20 cellular contexts compared by ENCODE assay signal in the genomic region with DNA sequence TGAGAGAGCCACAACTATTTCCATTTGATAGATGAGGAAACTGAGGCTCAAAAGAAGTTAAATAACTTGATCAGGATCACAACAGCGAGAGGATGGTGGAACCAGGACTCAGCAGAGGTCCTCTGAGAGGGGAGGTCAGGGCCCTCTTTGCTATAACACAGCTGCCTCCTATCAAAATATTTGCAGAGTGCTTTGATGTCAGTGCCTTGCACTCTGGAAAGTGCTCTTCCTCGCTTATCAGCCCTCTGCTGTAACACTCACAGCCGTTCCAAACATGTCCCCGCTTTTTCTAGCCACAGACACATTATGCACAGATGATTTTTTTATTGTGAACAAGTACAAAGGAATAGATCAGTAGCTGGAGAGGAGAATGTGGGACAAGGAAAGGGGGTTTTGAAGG.
"Had no signal": no experiment of that assay in that cellular context is flagged by ENCODE, and none has a peak within 500 bp of the region (broad histone marks: within the 10 kb centered on the region; RNA-seq: fewer than 3 reads in every experiment).

No MANE protein-coding gene starts in this region.

- H3K36me3 ChIP-seq: esophagus muscularis mucosa, gastrocnemius medialis, heart right ventricle, left lung, sigmoid colon, stomach, thoracic aorta had no signal

- H3K9me3 Mint-ChIP-seq: naive thymus-derived CD4-positive, alpha-beta T cell; nephron progenitor cell had no signal

- H3K27me3 ChIP-seq: esophagus muscularis mucosa, gastrocnemius medialis, heart right ventricle, left lung, sigmoid colon, stomach had no signal

- H3K27ac Mint-ChIP-seq: naive thymus-derived CD4-positive, alpha-beta T cell; nephron progenitor cell had no signal

- ATAC-seq: gastrocnemius medialis; left lung; naive thymus-derived CD4-positive, alpha-beta T cell had no signal

- H3K79me2 ChIP-seq: parathyroid adenoma had no signal

- H3K4me3 ChIP-seq: esophagus muscularis mucosa, gastrocnemius medialis, heart right ventricle, left lung, sigmoid colon, skin epidermis, stomach, thoracic aorta had no signal

- H3K4me1 Mint-ChIP-seq: naive thymus-derived CD4-positive, alpha-beta T cell had no signal

- DNase-seq: cortex of kidney; effector memory CD4-positive, alpha-beta T cell; gastrocnemius medialis; heart right ventricle; hypothalamus; left lung; mesendoderm; naive thymus-derived CD4-positive, alpha-beta T cell; nephron progenitor cell; sigmoid colon; stimulated activated CD4-positive, alpha-beta T cell treated with anti-CD3 and anti-CD28 coated beads, Interleukin-2, amount 100 ng/mL, for 24 hours; stimulated activated naive CD4-positive, alpha-beta T cell; stomach; substantia nigra; trophoblast cell had no signal

- H3K4me3 Mint-ChIP-seq: naive thymus-derived CD4-positive, alpha-beta T cell; nephron progenitor cell had no signal

- H3K9me3 ChIP-seq: esophagus muscularis mucosa, gastrocnemius medialis, heart right ventricle, left lung, sigmoid colon, stomach, thoracic aorta had no signal

- H3K36me3 Mint-ChIP-seq: naive thymus-derived CD4-positive, alpha-beta T cell had no signal

- H3K9ac ChIP-seq: parathyroid adenoma had no signal

- H3K27ac ChIP-seq: epithelial cell of prostate, esophagus muscularis mucosa, gastrocnemius medialis, left lung, parathyroid adenoma, sigmoid colon, skin epidermis, stomach had no signal

- H2AFZ ChIP-seq: parathyroid adenoma had no signal

- H3K4me1 ChIP-seq: esophagus muscularis mucosa, parathyroid adenoma, sigmoid colon had no signal
